In genomic region chr17:19933221-19933620, GRCh38 we compare ENCODE assay signal across 18 cellular contexts.
"Had no signal": no experiment of that assay in that cellular context is flagged by ENCODE, and none has a peak within 500 bp of the region (broad histone marks: within the 10 kb centered on the region; RNA-seq: fewer than 3 reads in every experiment).

No MANE protein-coding gene starts in this region.

- H3K27ac Mint-ChIP-seq: activated CD4-positive, alpha-beta T cell treated with anti-CD3 and anti-CD28 coated beads, Interleukin-2, amount 10 ng/mL, durations not matched to agents 7 days and 5 days; activated naive CD8-positive, alpha-beta T cell treated with anti-CD3 and anti-CD28 coated beads for 36 hours; activated T-cell treated with anti-CD3 and anti-CD28 coated beads, Interleukin-2, amount 50 U/mL, for 72 hours; endodermal cell; memory B cell; stimulated activated effector memory CD8-positive, alpha-beta T cell treated with anti-CD3 and anti-CD28 coated beads, Interleukin-12 subunit alpha, Interleukin-12 subunit beta, amount 100 ng/mL, for 72 hours; T-helper 2 cell treated with Interferon-gamma antibody and Interleukin-4, amounts not matched to agents 5 μg/mL and 100 μg/mL, for 36 hours had no signal

- FAIRE-seq: bronchial epithelial cell, keratinocyte had no signal

- H3K27me3 ChIP-seq: spleen, tibial nerve, uterus had no signal

- H3K4me3 Mint-ChIP-seq: activated CD4-positive, alpha-beta T cell treated with anti-CD3 and anti-CD28 coated beads, Interleukin-2, amount 10 ng/mL, durations not matched to agents 7 days and 5 days; activated naive CD8-positive, alpha-beta T cell treated with anti-CD3 and anti-CD28 coated beads for 36 hours; activated T-cell treated with anti-CD3 and anti-CD28 coated beads, Interleukin-2, amount 50 U/mL, for 72 hours; endodermal cell; memory B cell; natural killer cell; stimulated activated effector memory CD8-positive, alpha-beta T cell treated with anti-CD3 and anti-CD28 coated beads, Interleukin-12 subunit alpha, Interleukin-12 subunit beta, amount 100 ng/mL, for 72 hours; T-helper 2 cell treated with Interferon-gamma antibody and Interleukin-4, amounts not matched to agents 5 μg/mL and 100 μg/mL, for 36 hours had no signal

- H3K4me1 ChIP-seq: left ventricle myocardium inferior, spleen, tibial nerve, uterus had no signal

- H3K4me3 ChIP-seq: left ventricle myocardium inferior, spleen, tibial nerve, uterus had no signal

- H3K27me3 Mint-ChIP-seq: activated CD4-positive, alpha-beta T cell treated with anti-CD3 and anti-CD28 coated beads, Interleukin-2, amount 10 ng/mL, durations not matched to agents 7 days and 5 days; activated naive CD8-positive, alpha-beta T cell treated with anti-CD3 and anti-CD28 coated beads for 36 hours; memory B cell had no signal

- ATAC-seq: activated T-cell treated with anti-CD3 and anti-CD28 coated beads, Interleukin-2, amount 50 U/mL, for 72 hours; natural killer cell; right cardiac atrium; stimulated activated effector memory CD8-positive, alpha-beta T cell treated with anti-CD3 and anti-CD28 coated beads, Interleukin-12 subunit alpha, Interleukin-12 subunit beta, amount 100 ng/mL, for 72 hours had no signal

- H3K9me3 ChIP-seq: left ventricle myocardium inferior, spleen, tibial nerve, uterus had no signal

- DNase-seq: activated CD4-positive, alpha-beta T cell treated with anti-CD3 and anti-CD28 coated beads, Interleukin-2, amount 10 ng/mL, durations not matched to agents 7 days and 5 days; activated CD8-positive, alpha-beta memory T cell treated with anti-CD3 and anti-CD28 coated beads, Interleukin-2, amount 50 U/mL, for 48 hours; activated gamma-delta T cell treated with Interleukin-2 at 50 U/mL for 16 hours; activated naive CD8-positive, alpha-beta T cell treated with anti-CD3 and anti-CD28 coated beads for 36 hours; activated T-cell treated with anti-CD3 and anti-CD28 coated beads, Interleukin-2, amount 50 U/mL, for 72 hours; anterior cingulate cortex; endodermal cell; left ventricle myocardium inferior; natural killer cell; right cardiac atrium; spleen; uterus had no signal

- H3K36me3 ChIP-seq: uterus had no signal

- H3K4me1 Mint-ChIP-seq: endodermal cell, memory B cell, natural killer cell had no signal

- H3K27ac ChIP-seq: left ventricle myocardium inferior, spleen, tibial nerve, uterus had no signal

- H3K9me3 Mint-ChIP-seq: activated CD4-positive, alpha-beta T cell treated with anti-CD3 and anti-CD28 coated beads, Interleukin-2, amount 10 ng/mL, durations not matched to agents 7 days and 5 days; activated naive CD8-positive, alpha-beta T cell treated with anti-CD3 and anti-CD28 coated beads for 36 hours; activated T-cell treated with anti-CD3 and anti-CD28 coated beads, Interleukin-2, amount 50 U/mL, for 72 hours; endodermal cell; memory B cell; natural killer cell; stimulated activated effector memory CD8-positive, alpha-beta T cell treated with anti-CD3 and anti-CD28 coated beads, Interleukin-12 subunit alpha, Interleukin-12 subunit beta, amount 100 ng/mL, for 72 hours; T-helper 2 cell treated with Interferon-gamma antibody and Interleukin-4, amounts not matched to agents 5 μg/mL and 100 μg/mL, for 36 hours had no signal
